22 cellular contexts compared by ENCODE assay signal in genomic region chr19:4277051-4277700, GRCh38. TPM values are rescaled to one million over a fixed set of nuclear protein-coding genes. Genes with fewer than 3 reads are reported as not detected.
DNase-seq lines count a peak whose midpoint lies in the region; ATAC-seq, FAIRE-seq and TF ChIP-seq lines count a peak whose summit lies in the region.
"Had no signal": no experiment of that assay in that cellular context is flagged by ENCODE, and none has a peak within 500 bp of the region (broad histone marks: within the 10 kb centered on the region; RNA-seq: fewer than 3 reads in every experiment).

No MANE protein-coding gene starts in this region.

- ATAC-seq in pancreas, result no peak

- H3K4me3 ChIP-seq in Karpas-422 (ENCODE audit: low read length) (no peak overlapping the region), H1 (ENCODE audit: extremely low read depth in 1 of 4, insufficient read depth in 2 of 4, low read depth in 3 of 4, low read length in 4 of 4) (no peak overlapping the region), pancreas (no peak overlapping the region)
- H3K4me3 ChIP-seq: upper lobe of left lung had no signal

- no peak overlapping the region for H2BK12ac ChIP-seq in H1 (ENCODE audit: low read depth, low read length)

- WGBS in H1 (ENCODE audit: extremely low coverage in 1 of 2, insufficient coverage in 1 of 2, insufficient read length in 1 of 2, insufficient replicate concordance in 2 of 2, low coverage in 1 of 2, low lambda C conversion rate in 2 of 2, missing lambda C conversion rate in 1 of 2), 2 experiments, result 68% methylated on average over 17 of the region's 17 CpGs; no CpG with 5 or more reads in 1 of the 2 experiments
- WGBS in pancreas, 2 donors, result 29 to 35% methylated on average over 17 of the region's 17 CpGs

- no peak overlapping the region for H3K27ac ChIP-seq in Karpas-422 (ENCODE audit: low read length)
- H3K27ac ChIP-seq in H1 (ENCODE audit: low read depth, low read length), result no peak overlapping the region
- H3K27ac ChIP-seq in pancreas, result no peak overlapping the region
- H3K27ac ChIP-seq: epithelial cell of prostate, upper lobe of left lung, VCaP had no signal

- no peaks in the 10 kb centered on the region for H3K4me1 ChIP-seq in Karpas-422 (ENCODE audit: low read length)
- no peaks in the 10 kb centered on the region; a peak in 4 of 7 replicates for H3K4me1 ChIP-seq in H1 (replicated peaks in 1 of 4; ENCODE audit: control insufficient read depth in 3 of 4, insufficient read depth in 4 of 4, low read length in 3 of 4)
- peaks cover 0 to 6% (median 3%) of the 10 kb centered on the region in 3 donors for H3K4me1 ChIP-seq in pancreas

- H2AFZ ChIP-seq in Karpas-422 (ENCODE audit: low read length), result no peak overlapping the region
- H2AFZ ChIP-seq in H1 (ENCODE audit: low read length), result no peak overlapping the region

- H3K36me3 ChIP-seq in Karpas-422 (ENCODE audit: insufficient read depth, low read length) (no peaks in the 10 kb centered on the region), H1 (ENCODE audit: control insufficient read depth in 2 of 4, insufficient read depth in 4 of 4, low read length in 3 of 4) (no peaks in the 10 kb centered on the region; a peak in 1 of 8 replicates), pancreas (no peaks in the 10 kb centered on the region)

- POLR2A ChIA-PET in H1 (lab: Charles Lee; ENCODE audit: partially characterized antibody), result interaction anchor here (0.6 to 4.0 kb wide), 6 partner anchors 11 to 158 kb away, joined by 3 to 19 read pairs (median 4); partner anchors contain the start of genes MPND and YJU2

- H2BK5ac ChIP-seq in H1 (ENCODE audit: low read depth, low read length), result no peak overlapping the region

- H3K14ac ChIP-seq in H1 (ENCODE audit: insufficient read length), result no peak overlapping the region

- no peaks in the 10 kb centered on the region for H3K79me2 ChIP-seq in Karpas-422 (ENCODE audit: low read length)
- H3K79me2 ChIP-seq in H1 (ENCODE audit: control insufficient read depth in 1 of 2, insufficient read depth in 2 of 2, low read length in 2 of 2), result no peaks in the 10 kb centered on the region

- no peak for TF ChIP-seq EP300 in H1 (IDR thresholded peaks at IDR 0.05; ENCODE audit: borderline replicate concordance in 1 of 2, low read depth in 2 of 2, low read length in 2 of 2)

- H3K9ac ChIP-seq in Karpas-422 (ENCODE audit: low read length) (no peak overlapping the region), H1 (replicated peaks in 1 of 4; ENCODE audit: extremely low read depth in 1 of 4, low read depth in 3 of 4, low read length in 3 of 4) (no peak overlapping the region)

- H4K91ac ChIP-seq in H1 (replicated peaks; ENCODE audit: insufficient read length, low read length), result no peak overlapping the region

- CTCF ChIA-PET in H1 (lab: Charles Lee; ENCODE audit: partially characterized antibody), result interaction anchor here (1.2 to 14.6 kb wide), 6 partner anchors 9 to 69 kb away, joined by 3 to 311 read pairs (median 5); partner anchors contain the start of genes MPND and STAP2

- no peak overlapping the region for H4K5ac ChIP-seq in H1 (ENCODE audit: insufficient read length, low read depth, low read length)

- FAIRE-seq in H1 (lab: Jason Lieb, UNC) (no peak), pancreas (lab: Jason Lieb, UNC) (no peak)
- FAIRE-seq: kidney had no signal

- H3K23me2 ChIP-seq in H1 (ENCODE audit: low read depth, low read length), result peaks cover 9% of the 10 kb centered on the region; the same call in 1 of the 2 replicates

- no peak overlapping the region for H2AK5ac ChIP-seq in H1 (ENCODE audit: low read depth, low read length)

- no peaks in the 10 kb centered on the region for H3K79me1 ChIP-seq in H1 (ENCODE audit: low read depth, low read length)

- no peak overlapping the region for H3K56ac ChIP-seq in H1 (replicated peaks; ENCODE audit: insufficient read length, low read depth, low read length)

- H2BK15ac ChIP-seq in H1 (ENCODE audit: low read length), result no peak overlapping the region

- peak; percentile 1 for DNase-seq in AG08395 (ENCODE audit: low spot score)
- peak; percentile 36 for DNase-seq in Karpas-422
- no peak for DNase-seq in H1 (ENCODE audit: low read depth in 1 of 2, low spot score in 2 of 2)
- no peak for DNase-seq in iPS-NIHi7 (ENCODE audit: extremely low spot score)
- DNase-seq in pancreas, result no peak
- DNase-seq in NCI-H2107 treated with DMSO at 0.1 percent for 48 hours (lab: John Stamatoyannopoulos, UW; ENCODE audit: unreplicated experiment), result no peak
- DNase-seq: activated CD4-positive, alpha-beta T cell treated with anti-CD3 and anti-CD28 coated beads, Interleukin-2, amount 50 U/mL, for 48 hours; anterior cingulate cortex; DND-41; foreskin fibroblast; hypothalamus; kidney; mammary epithelial cell; naive B cell; NCI-H2029 treated with DMSO at 0.1 percent for 48 hours; NCI-H526 treated with DMSO at 0.1 percent for 48 hours; SIG-M5; stimulated activated CD4-positive, alpha-beta T cell treated with anti-CD3 and anti-CD28 coated beads, Interleukin-2, amount 100 ng/mL, for 24 hours; T-helper 2 cell; upper lobe of left lung had no signal

- TF ChIP-seq CTCF in H1 (IDR thresholded peaks at IDR 0.05; ENCODE audit: control extremely low read depth in 1 of 3, insufficient read depth in 1 of 3, low read depth in 1 of 3, low read length in 3 of 3) (no peak), pancreas (IDR thresholded peaks at IDR 0.05) (no peak)

- no peak overlapping the region for H3K18ac ChIP-seq in H1 (ENCODE audit: extremely low read depth, low read length)

- no peaks in the 10 kb centered on the region for H3K9me3 ChIP-seq in Karpas-422 (ENCODE audit: low read length)
- H3K9me3 ChIP-seq in H1 (ENCODE audit: insufficient read depth in 2 of 2, low read depth in 1 of 2, low read length in 1 of 2), result no peaks in the 10 kb centered on the region
- H3K9me3 ChIP-seq in pancreas, result no peaks in the 10 kb centered on the region
- H3K9me3 ChIP-seq: upper lobe of left lung had no signal

- no peak overlapping the region for H3K4me2 ChIP-seq in Karpas-422 (ENCODE audit: low read depth, low read length, poor library complexity, severe bottlenecking)
- no peak overlapping the region; a peak in 1 of 4 replicates for H3K4me2 ChIP-seq in H1 (ENCODE audit: insufficient read depth in 1 of 2, low read depth in 2 of 2, low read length in 2 of 2)

- H2BK120ac ChIP-seq in H1 (replicated peaks; ENCODE audit: low read depth, low read length), result no peak overlapping the region

- no peak overlapping the region for H3K4ac ChIP-seq in H1 (replicated peaks; ENCODE audit: insufficient read length, low read depth, low read length)

- H3K23ac ChIP-seq in H1 (ENCODE audit: insufficient read length), result no peak overlapping the region

- TF ChIP-seq POLR2A in H1 (IDR thresholded peaks at IDR 0.05; ENCODE audit: control extremely low read depth in 1 of 2, low read depth in 2 of 2, low read length in 2 of 2), result no peak

- H4K20me1 ChIP-seq in Karpas-422 (ENCODE audit: insufficient read depth, low read depth, low read length), result no peaks in the 10 kb centered on the region
- peaks cover 0 to 2% of the 10 kb centered on the region in 2 experiments for H4K20me1 ChIP-seq in H1 (replicated peaks in 1 of 2; ENCODE audit: control insufficient read depth in 1 of 2, insufficient read depth in 2 of 2, low read length in 2 of 2)

- H4K8ac ChIP-seq in H1 (ENCODE audit: extremely low read depth, insufficient read depth, low read length), result no peak overlapping the region

- no peak overlapping the region for H2BK20ac ChIP-seq in H1 (ENCODE audit: low read length)

- H3K9me2 ChIP-seq in Karpas-422 (replicated peaks; ENCODE audit: insufficient read depth, low read length), result no peaks in the 10 kb centered on the region

- TF ChIP-seq RAD21 in H1 (IDR thresholded peaks at IDR 0.05 in 1 of 2, conservative IDR thresholded peaks at IDR 0.05 in 1 of 2; ENCODE audit: low read depth in 2 of 2, low read length in 2 of 2), result no peak

- intact Hi-C loops in pancreas (cut with DNase I), result no loop called here

- H3K27me3 ChIP-seq in Karpas-422 (ENCODE audit: low read length), result no peaks in the 10 kb centered on the region
- H3K27me3 ChIP-seq in H1 (replicated peaks in 1 of 4; ENCODE audit: control insufficient read depth in 3 of 4, extremely low read depth in 1 of 4, insufficient read depth in 3 of 4, low read length in 3 of 4), result peaks cover 9 to 32% (median 29%) of the 10 kb centered on the region in 4 experiments
- no peaks in the 10 kb centered on the region for H3K27me3 ChIP-seq in pancreas

RNA-seq across cellular contexts. Expression of gene SHD, which starts 1.9 kb away (rescaled TPM):
- 0.61 TPM in 1 of 2 replicates, not detected in the other for total RNA-seq in Karpas-422 (2014; rRNA removed; shearing (Covaris generic); ENCODE audit: low replicate concordance)
- total RNA-seq in H1 (2021; fragmentation: NEBNext Ultra II Directional; extraction: Animal tissue kit (Norgen Biotek cat#: 25700)), result 5.8 and 7.3 TPM in 2 replicates
- 10.7 and 15.5 TPM in 2 replicates for polyA plus RNA-seq in H1 (2011; rRNA removed)
- polyA plus RNA-seq in H1 (2011; cell fraction: cytosol; rRNA removed), result 6.7 TPM
- polyA plus RNA-seq in H1 (2011; cell fraction: nucleus; rRNA removed), result 29.9 TPM
- polyA plus RNA-seq in H1 (2012, experiment 1 of 2), result 3.0 to 7.8 TPM (median 5.7 TPM) in 4 replicates
- 15.8 TPM for polyA plus RNA-seq in H1 (2012, experiment 2 of 2)
- 4.3 TPM for polyA plus RNA-seq in H1 (2013, experiment 1 of 2)
- polyA plus RNA-seq in H1 (2013, experiment 2 of 2), result 4.3 TPM
- 1.2 and 1.9 TPM in 2 replicates for polyA minus RNA-seq in H1 (2011; rRNA and poly(A)+ RNA removed)
- polyA minus RNA-seq in H1 (2011; cell fraction: cytosol; rRNA and poly(A)+ RNA removed), result 2.8 TPM
- polyA minus RNA-seq in H1 (2011; cell fraction: nucleus; rRNA and poly(A)+ RNA removed), result 3.5 TPM
- total RNA-seq in pancreas, result not detected
- not detected for polyA plus RNA-seq in pancreas
- total RNA-seq: kidney, mammary epithelial cell had no signal
- polyA plus RNA-seq: mammary epithelial cell had no signal

RNA-seq across cellular contexts. Expression of gene TMIGD2, which starts 25.0 kb away (rescaled TPM):
- total RNA-seq in Karpas-422 (2014; rRNA removed; shearing (Covaris generic); ENCODE audit: low replicate concordance), result not detected in 2 replicates
- total RNA-seq in H1 (2021; fragmentation: NEBNext Ultra II Directional; extraction: Animal tissue kit (Norgen Biotek cat#: 25700)), result 0.38 and 0.41 TPM in 2 replicates
- polyA plus RNA-seq in H1 (2011; rRNA removed), result 0.39 and 0.58 TPM in 2 replicates
- 0.40 TPM for polyA plus RNA-seq in H1 (2011; cell fraction: cytosol; rRNA removed)
- polyA plus RNA-seq in H1 (2011; cell fraction: nucleus; rRNA removed), result 0.17 TPM
- polyA plus RNA-seq in H1 (2012, experiment 1 of 2), result 0.19 to 0.50 TPM (median 0.50 TPM) in 3 of 4 replicates, not detected in the other
- 0.55 TPM for polyA plus RNA-seq in H1 (2012, experiment 2 of 2)
- 1.1 TPM for polyA plus RNA-seq in H1 (2013, experiment 1 of 2)
- polyA plus RNA-seq in H1 (2013, experiment 2 of 2), result 1.1 TPM
- polyA minus RNA-seq in H1 (2011; rRNA and poly(A)+ RNA removed), result not detected in 2 replicates
- not detected for polyA minus RNA-seq in H1 (2011; cell fraction: cytosol; rRNA and poly(A)+ RNA removed)
- not detected for polyA minus RNA-seq in H1 (2011; cell fraction: nucleus; rRNA and poly(A)+ RNA removed)
- total RNA-seq in pancreas, result under 1 TPM in 2 of 6 donors, not detected in 4; 0.16 to 0.28 TPM
- not detected for polyA plus RNA-seq in pancreas
- total RNA-seq: mammary epithelial cell had no signal
- polyA plus RNA-seq: mammary epithelial cell had no signal

RNA-seq across cellular contexts. Expression of gene FSD1, which starts 27.2 kb away (rescaled TPM):
- not detected in 2 replicates for total RNA-seq in Karpas-422 (2014; rRNA removed; shearing (Covaris generic); ENCODE audit: low replicate concordance)
- 54.8 and 58.8 TPM in 2 replicates for total RNA-seq in H1 (2021; fragmentation: NEBNext Ultra II Directional; extraction: Animal tissue kit (Norgen Biotek cat#: 25700))
- 181 and 194 TPM in 2 replicates for polyA plus RNA-seq in H1 (2011; rRNA removed)
- 135 TPM for polyA plus RNA-seq in H1 (2011; cell fraction: cytosol; rRNA removed)
- 150 TPM for polyA plus RNA-seq in H1 (2011; cell fraction: nucleus; rRNA removed)
- polyA plus RNA-seq in H1 (2012, experiment 1 of 2), result 50.5 to 86.8 TPM (median 84.0 TPM) in 4 replicates
- polyA plus RNA-seq in H1 (2012, experiment 2 of 2), result 95.6 TPM
- 46.1 TPM for polyA plus RNA-seq in H1 (2013, experiment 1 of 2)
- polyA plus RNA-seq in H1 (2013, experiment 2 of 2), result 42.6 TPM
- 26.0 and 38.0 TPM in 2 replicates for polyA minus RNA-seq in H1 (2011; rRNA and poly(A)+ RNA removed)
- 40.8 TPM for polyA minus RNA-seq in H1 (2011; cell fraction: cytosol; rRNA and poly(A)+ RNA removed)
- 25.0 TPM for polyA minus RNA-seq in H1 (2011; cell fraction: nucleus; rRNA and poly(A)+ RNA removed)
- under 1 TPM in 1 of 6 donors, not detected in 5; 0.50 TPM for total RNA-seq in pancreas
- polyA plus RNA-seq in pancreas, result under 1 TPM in 1 of 2 donors, not detected in 1; 0.21 TPM

RNA-seq across cellular contexts. Expression of gene YJU2, which starts 30.3 kb away (rescaled TPM):
- total RNA-seq in Karpas-422 (2014; rRNA removed; shearing (Covaris generic); ENCODE audit: low replicate concordance), result 5.6 and 16.7 TPM in 2 replicates
- 26.8 and 28.6 TPM in 2 replicates for total RNA-seq in H1 (2021; fragmentation: NEBNext Ultra II Directional; extraction: Animal tissue kit (Norgen Biotek cat#: 25700))
- 27.7 and 35.4 TPM in 2 replicates for polyA plus RNA-seq in H1 (2011; rRNA removed)
- polyA plus RNA-seq in H1 (2011; cell fraction: cytosol; rRNA removed), result 35.5 TPM
- polyA plus RNA-seq in H1 (2011; cell fraction: nucleus; rRNA removed), result 23.8 TPM
- 22.7 to 31.7 TPM (median 30.0 TPM) in 4 replicates for polyA plus RNA-seq in H1 (2012, experiment 1 of 2)
- 25.4 TPM for polyA plus RNA-seq in H1 (2012, experiment 2 of 2)
- 23.6 TPM for polyA plus RNA-seq in H1 (2013, experiment 1 of 2)
- 22.7 TPM for polyA plus RNA-seq in H1 (2013, experiment 2 of 2)
- 9.5 and 11.2 TPM in 2 replicates for polyA minus RNA-seq in H1 (2011; rRNA and poly(A)+ RNA removed)
- 15.0 TPM for polyA minus RNA-seq in H1 (2011; cell fraction: cytosol; rRNA and poly(A)+ RNA removed)
- polyA minus RNA-seq in H1 (2011; cell fraction: nucleus; rRNA and poly(A)+ RNA removed), result 11.2 TPM
- 10 to 100 TPM in 4 of 6 donors, 1 to 10 TPM in 2; 9.8 to 13.9 (median 11.2) TPM for total RNA-seq in pancreas
- polyA plus RNA-seq in pancreas, result 10 to 100 TPM; 25.0 to 32.0 TPM

RNA-seq across cellular contexts. Expression of gene EBI3, which starts 47.9 kb away (rescaled TPM):
- total RNA-seq in Karpas-422 (2014; rRNA removed; shearing (Covaris generic); ENCODE audit: low replicate concordance), result not detected in 2 replicates
- 0.99 and 1.1 TPM in 2 replicates for total RNA-seq in H1 (2021; fragmentation: NEBNext Ultra II Directional; extraction: Animal tissue kit (Norgen Biotek cat#: 25700))
- polyA plus RNA-seq in H1 (2011; rRNA removed) (5.2 and 8.4 TPM in 2 replicates), pancreas (under 1 TPM; 0.52 to 0.87 TPM)
- 2.8 TPM for polyA plus RNA-seq in H1 (2011; cell fraction: cytosol; rRNA removed)
- 2.2 TPM for polyA plus RNA-seq in H1 (2011; cell fraction: nucleus; rRNA removed)
- polyA plus RNA-seq in H1 (2012, experiment 1 of 2), result 1.9 to 3.0 TPM (median 2.4 TPM) in 4 replicates
- 3.6 TPM for polyA plus RNA-seq in H1 (2012, experiment 2 of 2)
- 3.2 TPM for polyA plus RNA-seq in H1 (2013, experiment 1 of 2)
- polyA plus RNA-seq in H1 (2013, experiment 2 of 2), result 3.4 TPM
- 0.63 and 1.3 TPM in 2 replicates for polyA minus RNA-seq in H1 (2011; rRNA and poly(A)+ RNA removed)
- 0.95 TPM for polyA minus RNA-seq in H1 (2011; cell fraction: cytosol; rRNA and poly(A)+ RNA removed)
- 2.0 TPM for polyA minus RNA-seq in H1 (2011; cell fraction: nucleus; rRNA and poly(A)+ RNA removed)
- 1 to 10 TPM in 4 of 6 donors, not detected in 2; 1.1 to 2.2 (median 1.3) TPM for total RNA-seq in pancreas
- total RNA-seq: mammary epithelial cell had no signal

Comparison
In these comparisons a context has a peak if more than half of its experiments do, and no peak if none do; other contexts are left out.
1. DNase-seq: peak in AG08395 (single experiment) and Karpas-422 (single experiment); none in H1 (0 of 2), iPS-NIHi7 (single experiment), pancreas (0 of 6) and NCI-H2107 treated with DMSO at 0.1 percent for 48 hours (single experiment).
2. RNA of gene FSD1, which starts 27.2 kb away (total RNA-seq): 54.8 to 58.8 TPM in H1; 0.50 TPM in pancreas and not detected in Karpas-422; every median in the first group is over 10 times any median in the second.